Comparison of ENCODE assay signal across 1 cellular context in genomic region chr17:80599546-80600305, GRCh38.
TF ChIP-seq lines count a peak whose summit lies in the region.

No MANE protein-coding gene starts in this region.

TF ChIP-seq in HepG2, 621 proteins besides CTCF, POLR2A, EP300 and RAD21 (continued from another document and continues in another):
- TF ChIP-seq ZBTB4 (CRISPR knock-in tag; IDR thresholded peaks at IDR 0.05; ENCODE audit: borderline replicate concordance) (0 out of 2 replicates have a peak, but pooled peaks have one; percentile 10), TEF (CRISPR knock-in tag; IDR thresholded peaks at IDR 0.05) (no peak), TIGD3 (CRISPR knock-in tag; IDR thresholded peaks at IDR 0.05; ENCODE audit: borderline replicate concordance) (no peak), GLI4 (CRISPR knock-in tag; IDR thresholded peaks at IDR 0.05; ENCODE audit: borderline replicate concordance) (no peak), ZNF12 (CRISPR knock-in tag; IDR thresholded peaks at IDR 0.05) (0 out of 2 replicates have a peak, but pooled peaks have one; percentile 28), ZNF574 (CRISPR knock-in tag; IDR thresholded peaks at IDR 0.05) (0 out of 2 replicates have a peak, but pooled peaks have one; percentile 30), POGZ (CRISPR knock-in tag; IDR thresholded peaks at IDR 0.05) (no peak), NFYB (CRISPR knock-in tag; IDR thresholded peaks at IDR 0.05) (no peak), GATAD2A (CRISPR knock-in tag; IDR thresholded peaks at IDR 0.05) (peak; percentile 79), ZNF576 (CRISPR knock-in tag; IDR thresholded peaks at IDR 0.05) (no peak), CBX5 (CRISPR knock-in tag; IDR thresholded peaks at IDR 0.05; ENCODE audit: borderline replicate concordance) (no peak), ZMYM4 (CRISPR knock-in tag; IDR thresholded peaks at IDR 0.05) (peak; percentile 39; the same call in 1 of the 2 replicates), UBTF (CRISPR knock-in tag; IDR thresholded peaks at IDR 0.05) (peak; percentile 40; the same call in 1 of the 2 replicates), NR2F1 (CRISPR knock-in tag; IDR thresholded peaks at IDR 0.05) (no peak), HMGA1 (CRISPR knock-in tag; conservative IDR thresholded peaks at IDR 0.05) (no peak), THAP11 (CRISPR knock-in tag; IDR thresholded peaks at IDR 0.05) (peak; percentile 26; the same call in 1 of the 2 replicates), ZNF609 (CRISPR knock-in tag; IDR thresholded peaks at IDR 0.05; ENCODE audit: borderline replicate concordance) (no peak), SP2 (CRISPR knock-in tag; IDR thresholded peaks at IDR 0.05) (no peak), SOX13 (IDR thresholded peaks at IDR 0.05) (no peak), SOX13 (CRISPR knock-in tag; conservative IDR thresholded peaks at IDR 0.05 in 1 of 2, IDR thresholded peaks at IDR 0.05 in 1 of 2) (peak in 1 of 2 experiments; percentile 55; a peak in 2 of 4 replicates), ZNF317 (CRISPR knock-in tag; IDR thresholded peaks at IDR 0.05) (no peak), TMF1 (CRISPR knock-in tag; IDR thresholded peaks at IDR 0.05; ENCODE audit: low read depth) (no peak), EZH2 (conservative IDR thresholded peaks at IDR 0.05; ENCODE audit: low read depth, low read length) (no peak), ZBTB8A (CRISPR knock-in tag; IDR thresholded peaks at IDR 0.05; ENCODE audit: borderline replicate concordance, low read depth) (no peak), FOXP4 (CRISPR knock-in tag; IDR thresholded peaks at IDR 0.05) (no peak), RBM39 (IDR thresholded peaks at IDR 0.05; ENCODE audit: low read depth, low read length, poor library complexity, severe bottlenecking) (no peak), SOX6 (IDR thresholded peaks at IDR 0.05) (no peak), SOX6 (CRISPR knock-in tag; IDR thresholded peaks at IDR 0.05) (peak; percentile 51), DNMT1 (CRISPR knock-in tag; IDR thresholded peaks at IDR 0.05) (no peak), ZNF292 (CRISPR knock-in tag; IDR thresholded peaks at IDR 0.05; ENCODE audit: borderline replicate concordance, low read depth) (no peak), ZNF710 (CRISPR knock-in tag; IDR thresholded peaks at IDR 0.05; ENCODE audit: borderline replicate concordance) (peak; percentile 50; the same call in 1 of the 2 replicates), ASH2L (IDR thresholded peaks at IDR 0.05; ENCODE audit: insufficient read length, low read depth, low read length) (peak; percentile 79), TFE3 (CRISPR knock-in tag; IDR thresholded peaks at IDR 0.05) (no peak)
